In genomic region chr17:49898547-49899490, GRCh38 we compare ENCODE assay signal across 11 cellular contexts. TPM values are rescaled to one million over a fixed set of nuclear protein-coding genes. Genes with fewer than 3 reads are reported as not detected.
DNase-seq lines count a peak whose midpoint lies in the region; ATAC-seq and TF ChIP-seq lines count a peak whose summit lies in the region.
"Had no signal": no experiment of that assay in that cellular context is flagged by ENCODE, and none has a peak within 500 bp of the region (broad histone marks: within the 10 kb centered on the region; RNA-seq: fewer than 3 reads in every experiment).

No MANE protein-coding gene starts in this region.

- H3K9me2 ChIP-seq in OCI-LY7 (ENCODE audit: insufficient read depth, low read length), result no peaks in the 10 kb centered on the region

- no peak overlapping the region for H2AFZ ChIP-seq in OCI-LY7 (ENCODE audit: low read length)

- 96% methylated on average over 3 of the region's 9 CpGs; no CpG with 5 or more reads in 1 of the 2 donors for WGBS in gastroesophageal sphincter (ENCODE audit: low coverage in 1 of 2), 2 donors

- H3K79me2 ChIP-seq in OCI-LY7 (ENCODE audit: insufficient read depth, low read depth, low read length), result no peaks in the 10 kb centered on the region

- H3K4me2 ChIP-seq in OCI-LY7 (ENCODE audit: low read length), result no peak overlapping the region

- POLR2A ChIA-PET in OCI-LY7 (lab: Charles Lee), result no interaction called here

- TF ChIP-seq EP300 in gastroesophageal sphincter (IDR thresholded peaks at IDR 0.05), result no peak

- H3K9me3 ChIP-seq in OCI-LY7 (ENCODE audit: low read length), result no peaks in the 10 kb centered on the region
- no peaks in the 10 kb centered on the region for H3K9me3 ChIP-seq in gastroesophageal sphincter

- H3K27me3 ChIP-seq in gastroesophageal sphincter, result peaks cover 67% of the 10 kb centered on the region

- DNase-seq in GM12865 (ENCODE audit: low read depth) (peak; percentile 14), OCI-LY7 (ENCODE audit: low spot score) (peak; percentile 33), fibroblast of pulmonary artery (ENCODE audit: low read depth) (peak; percentile 4), SW 1271 (lab: John Stamatoyannopoulos, UW) (no peak), retina (no peak), NCI-H2107 (lab: John Stamatoyannopoulos, UW) (no peak)
- DNase-seq: activated CD4-positive, alpha-beta T cell treated with anti-CD3 and anti-CD28 coated beads for 4 hours; activated naive CD8-positive, alpha-beta T cell treated with anti-CD3 and anti-CD28 coated beads for 36 hours; NCI-H748 treated with DMSO at 0.1 percent for 48 hours had no signal

- TF ChIP-seq CTCF in 22Rv1 (IDR thresholded peaks at IDR 0.05) (peak; percentile 21; the same call in 1 of the 2 replicates), GM12865 (IDR thresholded peaks at IDR 0.05; ENCODE audit: insufficient read depth, low read depth, low read length, missing control alignments) (no peak), OCI-LY7 (conservative IDR thresholded peaks at IDR 0.05; ENCODE audit: low read length) (peak; percentile 57), fibroblast of pulmonary artery (IDR thresholded peaks at IDR 0.05; ENCODE audit: low read length, missing control alignments) (no peak), gastroesophageal sphincter (IDR thresholded peaks at IDR 0.05) (no peak)

- intact Hi-C loops in OCI-LY7 (cut with micrococcal nuclease; ENCODE audit: unreplicated experiment), result no loop called here

- CTCF ChIA-PET in OCI-LY7 (lab: Charles Lee; ENCODE audit: unreplicated experiment), result interaction anchor here (0.6 kb wide), 1 partner anchor 147 kb away, joined by 3 read pairs; no protein-coding TSS in a partner anchor

- H3K36me3 ChIP-seq in OCI-LY7 (ENCODE audit: insufficient read depth, low read length), result no peaks in the 10 kb centered on the region
- H3K36me3 ChIP-seq in gastroesophageal sphincter, result no peaks in the 10 kb centered on the region

- TF ChIP-seq POLR2A in gastroesophageal sphincter (IDR thresholded peaks at IDR 0.05), result no peak

- no peak for ATAC-seq in gastroesophageal sphincter

- BruUV-seq in OCI-LY7 (replicated peaks; lab: Mats Ljungman, UMichigan), result no TSS peak

- H3K4me3 ChIP-seq in GM12865 (ENCODE audit: low read depth, low read length) (no peak overlapping the region), OCI-LY7 (ENCODE audit: low read depth, low read length, poor library complexity, severe bottlenecking) (no peak overlapping the region), fibroblast of pulmonary artery (replicated peaks; ENCODE audit: low read depth, low read length) (no peak overlapping the region), gastroesophageal sphincter (no peak overlapping the region)

- no peaks in the 10 kb centered on the region for H4K20me1 ChIP-seq in OCI-LY7 (ENCODE audit: insufficient read depth, low read length)

- H3K4me1 ChIP-seq in OCI-LY7 (ENCODE audit: insufficient read depth, low read length, poor library complexity, severe bottlenecking), result no peaks in the 10 kb centered on the region
- H3K4me1 ChIP-seq in gastroesophageal sphincter, result peaks cover 0 to 6% (median 2%) of the 10 kb centered on the region in 3 donors

- H3K27ac ChIP-seq in 22Rv1 (no peak overlapping the region), OCI-LY7 (ENCODE audit: low read depth, low read length, poor library complexity, severe bottlenecking) (no peak overlapping the region), gastroesophageal sphincter (no peak overlapping the region)

RNA-seq across cellular contexts. Expression of gene TAC4, which starts 51.0 kb away (rescaled TPM):
- total RNA-seq in OCI-LY7 (2014; rRNA removed; shearing (Covaris generic)), result not detected in 2 replicates
- not detected in 2 replicates for total RNA-seq in OCI-LY7 (2022)
- total RNA-seq in gastroesophageal sphincter, result not detected
- total RNA-seq: activated naive CD8-positive, alpha-beta T cell treated with anti-CD3 and anti-CD28 coated beads for 36 hours had no signal

Comparison
In these comparisons a context has a peak if more than half of its experiments do, and no peak if none do; other contexts are left out.
1. CTCF ChIP-seq: peak in 22Rv1 (single experiment) and OCI-LY7 (single experiment); none in GM12865 (single experiment), fibroblast of pulmonary artery (single experiment) and gastroesophageal sphincter (0 of 4).
2. DNase-seq: peak in GM12865 (single experiment), OCI-LY7 (single experiment) and fibroblast of pulmonary artery (single experiment); none in SW 1271 (0 of 2), retina (single experiment) and NCI-H2107 (single experiment).